In the genomic region with DNA sequence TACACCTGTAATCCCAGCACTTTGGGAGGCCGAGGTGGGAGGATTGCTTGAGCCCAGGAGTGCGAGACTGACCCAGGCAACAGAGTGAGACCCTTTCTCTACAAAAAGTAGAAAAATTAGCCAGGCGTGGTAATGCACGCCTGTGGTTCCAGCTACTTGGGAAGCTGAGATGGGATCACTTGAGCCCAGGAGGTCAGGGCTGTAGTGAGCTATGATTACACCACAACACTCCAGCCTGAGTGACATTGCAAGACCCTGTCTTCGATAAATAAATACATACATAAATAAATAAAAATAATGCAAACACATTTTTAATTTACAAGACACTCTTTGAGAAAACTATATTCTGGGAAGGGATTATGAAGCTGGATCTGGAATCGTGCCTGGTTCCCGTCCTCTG, we compare ENCODE assay signal across 15 cellular contexts.
DNase-seq lines count a peak whose midpoint lies in the region; ATAC-seq and TF ChIP-seq lines count a peak whose summit lies in the region.
"Had no signal": no experiment of that assay in that cellular context is flagged by ENCODE, and none has a peak within 500 bp of the region (broad histone marks: within the 10 kb centered on the region; RNA-seq: fewer than 3 reads in every experiment).

No MANE protein-coding gene starts in this region.

- no peaks in the 10 kb centered on the region for H3K4me1 ChIP-seq in right atrium auricular region
- peaks cover 0 to 6% (median 0%) of the 10 kb centered on the region in 9 donors for H3K4me1 ChIP-seq in heart right ventricle
- peaks cover 23% of the 10 kb centered on the region for H3K4me1 ChIP-seq in body of pancreas
- H3K4me1 ChIP-seq: BLaER1 had no signal

- TF ChIP-seq POLR2A in body of pancreas (IDR thresholded peaks at IDR 0.05), result no peak

- TF ChIP-seq CTCF in right atrium auricular region (IDR thresholded peaks at IDR 0.05) (no peak), heart right ventricle (IDR thresholded peaks at IDR 0.05) (no peak), nephron progenitor cell (IDR thresholded peaks at IDR 0.05) (no peak), body of pancreas (IDR thresholded peaks at IDR 0.05) (no peak)

- H3K9me3 ChIP-seq in right atrium auricular region (no peaks in the 10 kb centered on the region), heart right ventricle (no peaks in the 10 kb centered on the region), body of pancreas (no peaks in the 10 kb centered on the region)

- H3K27me3 ChIP-seq in right atrium auricular region (no peaks in the 10 kb centered on the region), heart right ventricle (no peaks in the 10 kb centered on the region), body of pancreas (no peaks in the 10 kb centered on the region)
- H3K27me3 ChIP-seq: BLaER1 had no signal

- H3K27ac ChIP-seq in right atrium auricular region, result no peak overlapping the region
- no peak overlapping the region for H3K27ac ChIP-seq in heart right ventricle
- H3K27ac ChIP-seq in body of pancreas, result peak overlapping the region in 2 of 4 donors; percentile 52 to 54
- H3K27ac ChIP-seq: 22Rv1, BLaER1, GM23248 had no signal

- ATAC-seq in heart right ventricle (no peak), body of pancreas (no peak)
- ATAC-seq: GM12878 had no signal

- H3K4me3 ChIP-seq in right atrium auricular region (no peak overlapping the region), heart right ventricle (no peak overlapping the region), body of pancreas (no peak overlapping the region)
- H3K4me3 ChIP-seq: BLaER1, GM12878, GM23248 had no signal

- H3K9me3 Mint-ChIP-seq in nephron progenitor cell, result no peaks in the 10 kb centered on the region
- H3K9me3 Mint-ChIP-seq: CD8-positive, alpha-beta memory T cell had no signal

- peak overlapping the region; percentile 48 for H3K27ac Mint-ChIP-seq in nephron progenitor cell
- H3K27ac Mint-ChIP-seq: CD8-positive, alpha-beta memory T cell had no signal

- WGBS in heart right ventricle, 2 donors, result 88 to 92% methylated on average over 7 of the region's 7 CpGs
- 68 to 75% methylated on average over 7 of the region's 7 CpGs for WGBS in body of pancreas, 2 donors

- no peak overlapping the region for H3K4me3 Mint-ChIP-seq in nephron progenitor cell
- H3K4me3 Mint-ChIP-seq: CD8-positive, alpha-beta memory T cell had no signal

- H3K4me1 Mint-ChIP-seq in nephron progenitor cell, result peaks cover 18% of the 10 kb centered on the region
- H3K4me1 Mint-ChIP-seq: CD8-positive, alpha-beta memory T cell had no signal

- peaks cover 7% of the 10 kb centered on the region for H3K27me3 Mint-ChIP-seq in nephron progenitor cell (ENCODE audit: low read depth, poor library complexity)

- intact Hi-C loops in heart right ventricle (cut with DNase I), result no loop called here
- intact Hi-C loops in body of pancreas (cut with DNase I), result no loop called here

- H3K36me3 Mint-ChIP-seq in nephron progenitor cell (ENCODE audit: low read depth), result no peaks in the 10 kb centered on the region
- H3K36me3 Mint-ChIP-seq: CD8-positive, alpha-beta memory T cell had no signal

- DNase-seq in right atrium auricular region (ENCODE audit: low spot score) (peak; percentile 26), heart right ventricle (no peak), kidney tubule cell (ENCODE audit: low spot score) (peak; percentile 33), nephron progenitor cell (no peak), body of pancreas (no peak), DMS53 (lab: John Stamatoyannopoulos, UW) (no peak)
- DNase-seq in central memory CD4-positive, alpha-beta T cell, result no peak
- DNase-seq: AML-193; CD8-positive, alpha-beta memory T cell; DMS 273 treated with DMSO at 0.1 percent for 48 hours; DMS79; GM23248 had no signal

- H3K36me3 ChIP-seq in right atrium auricular region, result no peaks in the 10 kb centered on the region
- H3K36me3 ChIP-seq in heart right ventricle, result no peaks in the 10 kb centered on the region
- H3K36me3 ChIP-seq in body of pancreas (replicated peaks in 1 of 2; ENCODE audit: insufficient read depth in 1 of 2, low read depth in 2 of 2), result no peaks in the 10 kb centered on the region
- H3K36me3 ChIP-seq: BLaER1 had no signal

Comparison
In these comparisons a context has a peak if more than half of its experiments do, and no peak if none do; other contexts are left out.
1. DNase-seq: peak in right atrium auricular region (single experiment) and kidney tubule cell (single experiment); none in heart right ventricle (0 of 2), nephron progenitor cell (single experiment), central memory CD4-positive, alpha-beta T cell (single experiment), body of pancreas (0 of 4) and DMS53 (single experiment).